25 cellular contexts compared by ENCODE assay signal in genomic region chr15:74496648-74497047, GRCh38.
"Had no signal": no experiment of that assay in that cellular context is flagged by ENCODE, and none has a peak within 500 bp of the region (broad histone marks: within the 10 kb centered on the region; RNA-seq: fewer than 3 reads in every experiment).

No MANE protein-coding gene starts in this region.

- ATAC-seq: effector memory CD8-positive, alpha-beta T cell; esophagus mucosa; gastrocnemius medialis; gastroesophageal sphincter; heart right ventricle had no signal

- H3K4me3 Mint-ChIP-seq: dendritic cell treated with granulocyte-macrophage colony-stimulating factor and Interleukin-4, amounts not matched to agents 40 ng/mL and 50 ng/mL, for 4 days; effector memory CD8-positive, alpha-beta T cell; endodermal cell had no signal

- H3K9me3 Mint-ChIP-seq: dendritic cell treated with granulocyte-macrophage colony-stimulating factor and Interleukin-4, amounts not matched to agents 40 ng/mL and 50 ng/mL, for 4 days; effector memory CD8-positive, alpha-beta T cell; endodermal cell had no signal

- DNase-seq: colonic mucosa; cortex of kidney; dermis blood vessel endothelial cell; dorsolateral prefrontal cortex; effector CD4-positive, alpha-beta T cell; effector CD8-positive, alpha-beta T cell; effector memory CD4-positive, alpha-beta T cell; effector memory CD8-positive, alpha-beta T cell; endodermal cell; erythroblast; esophagus squamous epithelium; foreskin fibroblast; foreskin keratinocyte; foreskin melanocyte; gastrocnemius medialis; glutamatergic neuron; head of caudate nucleus; heart right ventricle; hippocampal formation had no signal

- H3K4me1 ChIP-seq: colonic mucosa, esophagus muscularis mucosa, esophagus squamous epithelium, gastrocnemius medialis, gastroesophageal sphincter, heart right ventricle had no signal

- H3K27ac Mint-ChIP-seq: dendritic cell treated with granulocyte-macrophage colony-stimulating factor and Interleukin-4, amounts not matched to agents 40 ng/mL and 50 ng/mL, for 4 days; effector memory CD8-positive, alpha-beta T cell; endodermal cell had no signal

- H3K79me2 ChIP-seq: hepatocyte had no signal

- H2AFZ ChIP-seq: hepatocyte had no signal

- H3K36me3 ChIP-seq: colonic mucosa, esophagus muscularis mucosa, esophagus squamous epithelium, gastrocnemius medialis, gastroesophageal sphincter had no signal

- H3K9me3 ChIP-seq: colonic mucosa, esophagus muscularis mucosa, esophagus squamous epithelium, gastrocnemius medialis, gastroesophageal sphincter, heart right ventricle had no signal

- H3K27me3 ChIP-seq: colonic mucosa, dorsolateral prefrontal cortex, esophagus muscularis mucosa, esophagus squamous epithelium, foreskin keratinocyte, gastrocnemius medialis, gastroesophageal sphincter, heart right ventricle, hepatocyte had no signal

- H3K4me2 ChIP-seq: hepatocyte had no signal

- H3K4me3 ChIP-seq: colonic mucosa, coronary artery, dorsolateral prefrontal cortex, esophagus muscularis mucosa, esophagus squamous epithelium, gastrocnemius medialis, gastroesophageal sphincter, heart right ventricle, hepatocyte had no signal

- H3K27me3 Mint-ChIP-seq: dendritic cell treated with granulocyte-macrophage colony-stimulating factor and Interleukin-4, amounts not matched to agents 40 ng/mL and 50 ng/mL, for 4 days; effector memory CD8-positive, alpha-beta T cell had no signal

- H3K27ac ChIP-seq: colonic mucosa, coronary artery, dorsolateral prefrontal cortex, esophagus muscularis mucosa, esophagus squamous epithelium, foreskin keratinocyte, gastrocnemius medialis, gastroesophageal sphincter, heart right ventricle, hepatocyte had no signal
